1 cellular context compared by ENCODE assay signal in the genomic region with DNA sequence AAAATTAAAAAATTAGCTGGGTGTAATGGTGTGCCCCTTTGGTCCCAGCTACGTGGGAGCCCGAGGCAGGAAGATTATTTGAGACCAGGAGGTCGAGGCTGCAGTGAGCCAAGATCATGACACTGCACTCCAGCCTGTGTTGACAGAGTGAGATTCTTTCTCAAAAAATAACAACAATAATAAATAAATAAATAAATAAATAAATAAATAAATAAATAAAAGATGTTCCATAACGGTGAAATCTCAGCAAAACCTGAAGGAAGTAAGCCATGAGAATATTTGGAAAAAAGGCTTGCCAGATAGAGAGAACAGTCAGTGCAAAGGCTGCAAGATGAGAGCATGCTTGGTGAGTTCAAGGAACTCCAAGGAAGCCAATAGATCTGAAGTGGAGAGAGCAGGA.
TF ChIP-seq lines count a peak whose summit lies in the region.

No MANE protein-coding gene starts in this region.

TF ChIP-seq in HEK293, 187 proteins besides CTCF, POLR2A, EP300 and RAD21 (continued from another document):
- TF ChIP-seq, protein P1, sequence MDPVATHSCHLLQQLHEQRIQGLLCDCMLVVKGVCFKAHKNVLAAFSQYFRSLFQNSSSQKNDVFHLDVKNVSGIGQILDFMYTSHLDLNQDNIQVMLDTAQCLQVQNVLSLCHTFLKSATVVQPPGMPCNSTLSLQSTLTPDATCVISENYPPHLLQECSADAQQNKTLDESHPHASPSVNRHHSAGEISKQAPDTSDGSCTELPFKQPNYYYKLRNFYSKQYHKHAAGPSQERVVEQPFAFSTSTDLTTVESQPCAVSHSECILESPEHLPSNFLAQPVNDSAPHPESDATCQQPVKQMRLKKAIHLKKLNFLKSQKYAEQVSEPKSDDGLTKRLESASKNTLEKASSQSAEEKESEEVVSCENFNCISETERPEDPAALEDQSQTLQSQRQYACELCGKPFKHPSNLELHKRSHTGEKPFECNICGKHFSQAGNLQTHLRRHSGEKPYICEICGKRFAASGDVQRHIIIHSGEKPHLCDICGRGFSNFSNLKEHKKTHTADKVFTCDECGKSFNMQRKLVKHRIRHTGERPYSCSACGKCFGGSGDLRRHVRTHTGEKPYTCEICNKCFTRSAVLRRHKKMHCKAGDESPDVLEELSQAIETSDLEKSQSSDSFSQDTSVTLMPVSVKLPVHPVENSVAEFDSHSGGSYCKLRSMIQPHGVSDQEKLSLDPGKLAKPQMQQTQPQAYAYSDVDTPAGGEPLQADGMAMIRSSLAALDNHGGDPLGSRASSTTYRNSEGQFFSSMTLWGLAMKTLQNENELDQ (tag by site-specific recombination; IDR thresholded peaks at IDR 0.05; ENCODE audit: low read depth), result no peak
- TF ChIP-seq, protein P2, sequence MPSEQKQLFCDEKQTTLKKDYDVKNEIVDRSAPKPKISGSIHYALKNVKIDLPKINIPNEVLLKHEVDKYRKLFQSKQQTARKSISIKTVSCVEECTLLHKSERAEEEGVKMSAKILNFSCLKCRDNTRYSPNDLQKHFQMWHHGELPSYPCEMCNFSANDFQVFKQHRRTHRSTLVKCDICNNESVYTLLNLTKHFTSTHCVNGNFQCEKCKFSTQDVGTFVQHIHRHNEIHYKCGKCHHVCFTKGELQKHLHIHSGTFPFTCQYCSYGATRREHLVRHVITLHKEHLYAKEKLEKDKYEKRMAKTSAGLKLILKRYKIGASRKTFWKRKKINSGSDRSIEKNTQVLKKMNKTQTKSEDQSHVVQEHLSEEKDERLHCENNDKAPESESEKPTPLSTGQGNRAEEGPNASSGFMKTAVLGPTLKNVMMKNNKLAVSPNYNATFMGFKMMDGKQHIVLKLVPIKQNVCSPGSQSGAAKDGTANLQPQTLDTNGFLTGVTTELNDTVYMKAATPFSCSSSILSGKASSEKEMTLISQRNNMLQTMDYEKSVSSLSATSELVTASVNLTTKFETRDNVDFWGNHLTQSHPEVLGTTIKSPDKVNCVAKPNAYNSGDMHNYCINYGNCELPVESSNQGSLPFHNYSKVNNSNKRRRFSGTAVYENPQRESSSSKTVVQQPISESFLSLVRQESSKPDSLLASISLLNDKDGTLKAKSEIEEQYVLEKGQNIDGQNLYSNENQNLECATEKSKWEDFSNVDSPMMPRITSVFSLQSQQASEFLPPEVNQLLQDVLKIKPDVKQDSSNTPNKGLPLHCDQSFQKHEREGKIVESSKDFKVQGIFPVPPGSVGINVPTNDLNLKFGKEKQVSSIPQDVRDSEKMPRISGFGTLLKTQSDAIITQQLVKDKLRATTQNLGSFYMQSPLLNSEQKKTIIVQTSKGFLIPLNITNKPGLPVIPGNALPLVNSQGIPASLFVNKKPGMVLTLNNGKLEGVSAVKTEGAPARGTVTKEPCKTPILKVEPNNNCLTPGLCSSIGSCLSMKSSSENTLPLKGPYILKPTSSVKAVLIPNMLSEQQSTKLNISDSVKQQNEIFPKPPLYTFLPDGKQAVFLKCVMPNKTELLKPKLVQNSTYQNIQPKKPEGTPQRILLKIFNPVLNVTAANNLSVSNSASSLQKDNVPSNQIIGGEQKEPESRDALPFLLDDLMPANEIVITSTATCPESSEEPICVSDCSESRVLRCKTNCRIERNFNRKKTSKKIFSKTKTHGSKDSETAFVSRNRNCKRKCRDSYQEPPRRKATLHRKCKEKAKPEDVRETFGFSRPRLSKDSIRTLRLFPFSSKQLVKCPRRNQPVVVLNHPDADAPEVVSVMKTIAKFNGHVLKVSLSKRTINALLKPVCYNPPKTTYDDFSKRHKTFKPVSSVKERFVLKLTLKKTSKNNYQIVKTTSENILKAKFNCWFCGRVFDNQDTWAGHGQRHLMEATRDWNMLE (tag by site-specific recombination; conservative IDR thresholded peaks at IDR 0.05; ENCODE audit: low read depth), result peak; percentile 78
- TF ChIP-seq ZNF501 (tag by site-specific recombination; IDR thresholded peaks at IDR 0.05), result 0 out of 2 replicates have a peak, but pooled peaks have one; percentile 20
- peak; percentile 90 for TF ChIP-seq ZNF394 (tag by site-specific recombination; IDR thresholded peaks at IDR 0.05; ENCODE audit: borderline replicate concordance)
- TF ChIP-seq ZNF426 (tag by site-specific recombination; IDR thresholded peaks at IDR 0.05), result peak; percentile 75
- no peak for TF ChIP-seq KLF9 (tag by site-specific recombination; IDR thresholded peaks at IDR 0.05; ENCODE audit: low read depth)
- peak; percentile 43; the same call in 1 of the 2 replicates for TF ChIP-seq ZBTB21 (tag by site-specific recombination; IDR thresholded peaks at IDR 0.05)
- TF ChIP-seq ZNF664 (tag by site-specific recombination; IDR thresholded peaks at IDR 0.05), result 0 out of 2 replicates have a peak, but pooled peaks have one; percentile 42
- peak; percentile 61 for TF ChIP-seq ZNF623 (tag by site-specific recombination; IDR thresholded peaks at IDR 0.05)
- TF ChIP-seq, protein P3, sequence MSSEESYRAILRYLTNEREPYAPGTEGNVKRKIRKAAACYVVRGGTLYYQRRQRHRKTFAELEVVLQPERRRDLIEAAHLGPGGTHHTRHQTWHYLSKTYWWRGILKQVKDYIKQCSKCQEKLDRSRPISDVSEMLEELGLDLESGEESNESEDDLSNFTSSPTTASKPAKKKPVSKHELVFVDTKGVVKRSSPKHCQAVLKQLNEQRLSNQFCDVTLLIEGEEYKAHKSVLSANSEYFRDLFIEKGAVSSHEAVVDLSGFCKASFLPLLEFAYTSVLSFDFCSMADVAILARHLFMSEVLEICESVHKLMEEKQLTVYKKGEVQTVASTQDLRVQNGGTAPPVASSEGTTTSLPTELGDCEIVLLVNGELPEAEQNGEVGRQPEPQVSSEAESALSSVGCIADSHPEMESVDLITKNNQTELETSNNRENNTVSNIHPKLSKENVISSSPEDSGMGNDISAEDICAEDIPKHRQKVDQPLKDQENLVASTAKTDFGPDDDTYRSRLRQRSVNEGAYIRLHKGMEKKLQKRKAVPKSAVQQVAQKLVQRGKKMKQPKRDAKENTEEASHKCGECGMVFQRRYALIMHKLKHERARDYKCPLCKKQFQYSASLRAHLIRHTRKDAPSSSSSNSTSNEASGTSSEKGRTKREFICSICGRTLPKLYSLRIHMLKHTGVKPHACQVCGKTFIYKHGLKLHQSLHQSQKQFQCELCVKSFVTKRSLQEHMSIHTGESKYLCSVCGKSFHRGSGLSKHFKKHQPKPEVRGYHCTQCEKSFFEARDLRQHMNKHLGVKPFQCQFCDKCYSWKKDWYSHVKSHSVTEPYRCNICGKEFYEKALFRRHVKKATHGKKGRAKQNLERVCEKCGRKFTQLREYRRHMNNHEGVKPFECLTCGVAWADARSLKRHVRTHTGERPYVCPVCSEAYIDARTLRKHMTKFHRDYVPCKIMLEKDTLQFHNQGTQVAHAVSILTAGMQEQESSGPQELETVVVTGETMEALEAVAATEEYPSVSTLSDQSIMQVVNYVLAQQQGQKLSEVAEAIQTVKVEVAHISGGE (tag by site-specific recombination; conservative IDR thresholded peaks at IDR 0.05; ENCODE audit: low read depth), result peak; percentile 71
- TF ChIP-seq ZNF560 (tag by site-specific recombination; IDR thresholded peaks at IDR 0.05; ENCODE audit: borderline replicate concordance), result 0 out of 2 replicates have a peak, but pooled peaks have one; percentile 3
- TF ChIP-seq ZNF510 (tag by site-specific recombination; IDR thresholded peaks at IDR 0.05; ENCODE audit: insufficient replicate concordance), result peak; percentile 68
- 0 out of 2 replicates have a peak, but pooled peaks have one; percentile 27 for TF ChIP-seq ZNF558 (tag by site-specific recombination; IDR thresholded peaks at IDR 0.05)
- peak; percentile 45 for TF ChIP-seq ZBTB8A (tag by site-specific recombination; IDR thresholded peaks at IDR 0.05)
- TF ChIP-seq ZNF629 (tag by site-specific recombination; IDR thresholded peaks at IDR 0.05), result 0 out of 2 replicates have a peak, but pooled peaks have one; percentile 20
- TF ChIP-seq ZNF514 (tag by site-specific recombination; IDR thresholded peaks at IDR 0.05), result no peak
- peak; percentile 77 for TF ChIP-seq ZNF555 (tag by site-specific recombination; conservative IDR thresholded peaks at IDR 0.05)
- peak; percentile 33; the same call in 1 of the 2 replicates for TF ChIP-seq ZNF433 (tag by site-specific recombination; IDR thresholded peaks at IDR 0.05; ENCODE audit: low read depth)
- TF ChIP-seq ZNF140 (tag by site-specific recombination; IDR thresholded peaks at IDR 0.05), result peak; percentile 44; the same call in 1 of the 2 replicates
- TF ChIP-seq, protein P4, sequence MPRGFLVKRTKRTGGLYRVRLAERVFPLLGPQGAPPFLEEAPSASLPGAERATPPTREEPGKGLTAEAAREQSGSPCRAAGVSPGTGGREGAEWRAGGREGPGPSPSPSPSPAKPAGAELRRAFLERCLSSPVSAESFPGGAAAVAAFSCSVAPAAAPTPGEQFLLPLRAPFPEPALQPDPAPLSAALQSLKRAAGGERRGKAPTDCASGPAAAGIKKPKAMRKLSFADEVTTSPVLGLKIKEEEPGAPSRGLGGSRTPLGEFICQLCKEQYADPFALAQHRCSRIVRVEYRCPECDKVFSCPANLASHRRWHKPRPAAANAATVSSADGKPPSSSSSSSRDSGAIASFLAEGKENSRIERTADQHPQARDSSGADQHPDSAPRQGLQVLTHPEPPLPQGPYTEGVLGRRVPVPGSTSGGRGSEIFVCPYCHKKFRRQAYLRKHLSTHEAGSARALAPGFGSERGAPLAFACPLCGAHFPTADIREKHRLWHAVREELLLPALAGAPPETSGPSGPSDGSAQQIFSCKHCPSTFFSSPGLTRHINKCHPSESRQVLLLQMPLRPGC (tag by site-specific recombination; IDR thresholded peaks at IDR 0.05), result no peak
